ENCODE assay signal across 11 cellular contexts in genomic region chr2:229910147-229910831, GRCh38. TPM values are rescaled to one million over a fixed set of nuclear protein-coding genes. Genes with fewer than 3 reads are reported as not detected.
DNase-seq lines count a peak whose midpoint lies in the region; ATAC-seq and TF ChIP-seq lines count a peak whose summit lies in the region.
"Had no signal": no experiment of that assay in that cellular context is flagged by ENCODE, and none has a peak within 500 bp of the region (broad histone marks: within the 10 kb centered on the region; RNA-seq: fewer than 3 reads in every experiment).

No MANE protein-coding gene starts in this region.

- no peaks in the 10 kb centered on the region for H3K9me3 ChIP-seq in gastrocnemius medialis
- H3K9me3 ChIP-seq in transverse colon: no peaks in the 10 kb centered on the region
- H3K9me3 ChIP-seq: SJSA1 had no signal

- H3K27ac Mint-ChIP-seq in activated CD4-positive, alpha-beta memory T cell treated with anti-CD3 and anti-CD28 coated beads for 36 hours: peak overlapping the region; percentile 52

- H3K4me3 ChIP-seq in gastrocnemius medialis (no peak overlapping the region), transverse colon (no peak overlapping the region)
- H3K4me3 ChIP-seq: SJSA1 had no signal

- H3K27me3 ChIP-seq in gastrocnemius medialis (no peaks in the 10 kb centered on the region), transverse colon (no peaks in the 10 kb centered on the region)
- H3K27me3 ChIP-seq: SJSA1 had no signal

- in situ Hi-C loops in gastrocnemius medialis (cut with MboI; ENCODE audit: low sequenced_read_pairs in 4 of 4) (loop anchor here in 2 of 4 donors (10.0 kb wide), 1 partner anchor 105 kb away; no protein-coding TSS in a partner anchor), transverse colon (cut with MboI; ENCODE audit: low pct_ligation_motif_present in 1 of 4, low pct_unique_long_range_greater_than_20kb in 1 of 4, low sequenced_read_pairs in 3 of 4) (no loop called here)

- POLR2A ChIA-PET in activated CD4-positive, alpha-beta memory T cell treated with anti-CD3 and anti-CD28 coated beads for 36 hours (lab: Charles Lee): interaction anchor here (1.6 kb wide), 1 partner anchor 88 kb away, joined by 4 read pairs; no protein-coding TSS in a partner anchor

- H3K27ac ChIP-seq in gastrocnemius medialis (peak overlapping the region in 3 of 4 donors; percentile 4 to 47 (median 29)), transverse colon (no peak overlapping the region)
- H3K27ac ChIP-seq: parathyroid adenoma, SJSA1 had no signal

- no peak for DNase-seq in activated T-cell treated with anti-CD3 and anti-CD28 coated beads, Interleukin-2, amount 50 U/mL, for 4 hours
- no peak for DNase-seq in activated T-cell treated with anti-CD3 and anti-CD28 coated beads, Interleukin-2, amount 50 U/mL, for 48 hours
- DNase-seq in activated CD4-positive, alpha-beta memory T cell treated with anti-CD3 and anti-CD28 coated beads for 36 hours: no peak
- DNase-seq in gastrocnemius medialis (no peak), ureter (ENCODE audit: low spot score) (no peak), transverse colon (no peak), T1000 (lab: John Stamatoyannopoulos, UW) (no peak)
- DNase-seq: NCI-H1694 treated with DMSO at 0.1 percent for 48 hours had no signal

- peak; percentile 67 to 75 for ATAC-seq in activated T-cell treated with anti-CD3 and anti-CD28 coated beads, Interleukin-2, amount 50 U/mL, for 4 hours
- ATAC-seq in HG02623 (IDR thresholded peaks at IDR 0.05; ENCODE audit: unreplicated experiment) (peak; percentile 12), gastrocnemius medialis (peak; percentile 54 to 77)

- H3K4me3 Mint-ChIP-seq in activated T-cell treated with anti-CD3 and anti-CD28 coated beads, Interleukin-2, amount 50 U/mL, for 4 hours: peak overlapping the region; percentile 8
- no peak overlapping the region for H3K4me3 Mint-ChIP-seq in activated CD4-positive, alpha-beta memory T cell treated with anti-CD3 and anti-CD28 coated beads for 36 hours

- H3K9me3 Mint-ChIP-seq in activated T-cell treated with anti-CD3 and anti-CD28 coated beads, Interleukin-2, amount 50 U/mL, for 4 hours: no peaks in the 10 kb centered on the region
- H3K9me3 Mint-ChIP-seq in activated CD4-positive, alpha-beta memory T cell treated with anti-CD3 and anti-CD28 coated beads for 36 hours: no peaks in the 10 kb centered on the region

- TF ChIP-seq POLR2A in gastrocnemius medialis (IDR thresholded peaks at IDR 0.05): no peak
- no peak for TF ChIP-seq POLR2A in transverse colon (IDR thresholded peaks at IDR 0.05)

- no peak for TF ChIP-seq EP300 in transverse colon (IDR thresholded peaks at IDR 0.05; ENCODE audit: low read depth)

- peaks cover 69 to 70% of the 10 kb centered on the region in 2 donors for H3K4me1 ChIP-seq in gastrocnemius medialis
- peaks cover 0 to 60% (median 23%) of the 10 kb centered on the region in 4 donors for H3K4me1 ChIP-seq in transverse colon
- H3K4me1 ChIP-seq: SJSA1 had no signal

- no peaks in the 10 kb centered on the region for H3K36me3 ChIP-seq in gastrocnemius medialis
- H3K36me3 ChIP-seq in transverse colon: peaks cover 0 to 14% (median 0%) of the 10 kb centered on the region in 4 donors

- TF ChIP-seq CTCF in gastrocnemius medialis (IDR thresholded peaks at IDR 0.05 in 4 of 5, conservative IDR thresholded peaks at IDR 0.05 in 1 of 5): no peak
- no peak for TF ChIP-seq CTCF in transverse colon (IDR thresholded peaks at IDR 0.05)

- intact Hi-C loops in activated CD4-positive, alpha-beta memory T cell treated with anti-CD3 and anti-CD28 coated beads for 36 hours (cut with micrococcal nuclease): loop anchor here (1.0 to 5.0 kb wide), 4 partner anchors 23 to 129 kb away; no protein-coding TSS in a partner anchor
- intact Hi-C loops in gastrocnemius medialis (cut with DNase I; ENCODE audit: low total_unique reads) (no loop called here), transverse colon (cut with DNase I; ENCODE audit: low total_unique reads) (no loop called here)

- no peaks in the 10 kb centered on the region for H3K27me3 Mint-ChIP-seq in activated T-cell treated with anti-CD3 and anti-CD28 coated beads, Interleukin-2, amount 50 U/mL, for 4 hours (ENCODE audit: low read depth)
- H3K27me3 Mint-ChIP-seq in activated CD4-positive, alpha-beta memory T cell treated with anti-CD3 and anti-CD28 coated beads for 36 hours: no peaks in the 10 kb centered on the region

- WGBS in transverse colon (ENCODE audit: low coverage in 1 of 2), 2 donors: 80 to 100% methylated on average over 1 of the region's 1 CpG

- CTCF ChIA-PET in activated CD4-positive, alpha-beta memory T cell treated with anti-CD3 and anti-CD28 coated beads for 36 hours (lab: Charles Lee): interaction anchor here (0.7 to 2.5 kb wide), 9 partner anchors 10 to 129 kb away, joined by 3 to 20 read pairs (median 5); partner anchors contain the start of genes FBXO36 and TRIP12

- H3K36me3 Mint-ChIP-seq in activated T-cell treated with anti-CD3 and anti-CD28 coated beads, Interleukin-2, amount 50 U/mL, for 4 hours (ENCODE audit: insufficient read depth): peaks cover 8% of the 10 kb centered on the region
- peaks cover 7% of the 10 kb centered on the region for H3K36me3 Mint-ChIP-seq in activated CD4-positive, alpha-beta memory T cell treated with anti-CD3 and anti-CD28 coated beads for 36 hours

- H3K4me1 Mint-ChIP-seq in activated T-cell treated with anti-CD3 and anti-CD28 coated beads, Interleukin-2, amount 50 U/mL, for 4 hours (ENCODE audit: low read depth): peaks cover 45% of the 10 kb centered on the region
- peaks cover 56% of the 10 kb centered on the region for H3K4me1 Mint-ChIP-seq in activated CD4-positive, alpha-beta memory T cell treated with anti-CD3 and anti-CD28 coated beads for 36 hours (ENCODE audit: low read depth)

RNA-seq across cellular contexts. Expression of gene TRIP12, which starts 11.5 kb away (rescaled TPM):
- 100 to 1,000 TPM; 211 to 227 (median 221) TPM for total RNA-seq in activated T-cell treated with anti-CD3 and anti-CD28 coated beads, Interleukin-2, amount 50 U/mL, for 4 hours
- total RNA-seq in activated CD4-positive, alpha-beta memory T cell treated with anti-CD3 and anti-CD28 coated beads for 36 hours: 100 to 1,000 TPM; 226 to 253 TPM
- total RNA-seq in gastrocnemius medialis (100 to 1,000 TPM; 122 to 152 (median 141) TPM), ureter (284 TPM), transverse colon (100 to 1,000 TPM; 143 to 238 (median 158) TPM)

RNA-seq across cellular contexts. Expression of gene FBXO36, which starts 12.0 kb away (rescaled TPM):
- under 1 TPM; 0.76 to 0.84 (median 0.81) TPM for total RNA-seq in activated T-cell treated with anti-CD3 and anti-CD28 coated beads, Interleukin-2, amount 50 U/mL, for 4 hours
- total RNA-seq in activated CD4-positive, alpha-beta memory T cell treated with anti-CD3 and anti-CD28 coated beads for 36 hours: 1 to 10 TPM; 1.5 TPM
- total RNA-seq in gastrocnemius medialis: 1 to 10 TPM in 2 of 4 donors, under 1 TPM in 2; 0.64 to 2.2 (median 0.98) TPM
- total RNA-seq in ureter: 3.4 TPM
- total RNA-seq in transverse colon: 1 to 10 TPM in 2 of 4 donors, under 1 TPM in 2; 0.60 to 2.1 (median 1.3) TPM

Comparison
In these comparisons a context has a peak if more than half of its experiments do, and no peak if none do; other contexts are left out.
1. ATAC-seq: peak in every context shown above with its lines; median percentile 71 in activated T-cell treated with anti-CD3 and anti-CD28 coated beads, Interleukin-2, amount 50 U/mL, for 4 hours; 66 in gastrocnemius medialis; 12 in HG02623.
2. H3K27ac ChIP-seq: peak in gastrocnemius medialis (3 of 4); none in transverse colon (0 of 4).